In the genomic region with DNA sequence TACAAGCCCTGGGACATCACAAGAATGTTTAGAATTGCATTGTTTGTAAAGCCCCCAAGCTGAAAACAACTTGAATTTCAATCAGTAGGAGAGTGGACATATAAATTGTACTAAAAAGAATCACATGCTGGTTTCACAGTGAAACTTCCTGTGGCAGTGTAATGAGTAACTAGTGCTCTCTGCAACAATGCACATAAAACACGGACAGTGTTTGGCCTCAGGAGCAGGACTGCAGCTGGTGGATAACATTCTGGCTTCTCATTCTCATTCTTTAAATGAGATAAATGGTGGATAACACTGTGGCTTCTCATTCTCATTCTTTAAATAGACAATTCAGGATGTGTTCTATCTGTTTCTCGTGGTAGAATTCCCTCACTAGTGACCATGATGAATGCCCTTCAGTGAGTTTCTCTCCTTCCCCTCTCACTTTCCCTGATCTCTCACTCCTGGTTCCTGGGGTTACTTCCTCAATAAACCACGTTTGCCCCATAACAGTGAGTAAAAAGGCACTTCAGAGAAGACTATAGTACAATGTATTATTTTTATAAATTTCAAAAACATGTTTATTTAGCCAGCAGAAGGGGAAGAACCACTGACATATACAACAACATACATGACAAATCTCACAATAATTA, we compare ENCODE assay signal across 11 cellular contexts. TPM values are rescaled to one million over a fixed set of nuclear protein-coding genes. Genes with fewer than 3 reads are reported as not detected.
A peak's percentile ranks its signal among the peaks of the same experiment; 100 is the strongest.
DNase-seq lines count a peak whose midpoint lies in the region; ATAC-seq lines count a peak whose summit lies in the region.
"Had no signal": no experiment of that assay in that cellular context is flagged by ENCODE, and none has a peak within 500 bp of the region (broad histone marks: within the 10 kb centered on the region; RNA-seq: fewer than 3 reads in every experiment).

No MANE protein-coding gene starts in this region.

- H3K27me3 Mint-ChIP-seq in stimulated activated naive CD8-positive, alpha-beta T cell treated with anti-CD3 and anti-CD28 coated beads, Interleukin-15, amount 100 ng/mL, for 72 hours = peaks cover 27% of the 10 kb centered on the region
- H3K27me3 Mint-ChIP-seq in activated T-cell treated with anti-CD3 and anti-CD28 coated beads, Interleukin-2, amount 50 U/mL, for 72 hours (ENCODE audit: low read depth) = peaks cover 32% of the 10 kb centered on the region

- peak; percentile 64 for ATAC-seq in GM18502 (IDR thresholded peaks at IDR 0.05; ENCODE audit: poor library complexity, unreplicated experiment)
- peak; percentile 78 for ATAC-seq in GM21576 (IDR thresholded peaks at IDR 0.05; ENCODE audit: unreplicated experiment)
- ATAC-seq in HG03457 (IDR thresholded peaks at IDR 0.05; ENCODE audit: unreplicated experiment) = peak; percentile 97
- peak; percentile 91 for ATAC-seq in left colon
- no peak for ATAC-seq in stimulated activated naive CD8-positive, alpha-beta T cell treated with anti-CD3 and anti-CD28 coated beads, Interleukin-15, amount 100 ng/mL, for 72 hours
- no peak for ATAC-seq in activated naive CD4-positive, alpha-beta T cell treated with anti-CD3 and anti-CD28 coated beads, Interleukin-2, amount 50 U/mL, for 72 hours
- ATAC-seq in activated T-cell treated with anti-CD3 and anti-CD28 coated beads, Interleukin-2, amount 50 U/mL, for 72 hours (replicated peaks in 1 of 2) = no peak
- ATAC-seq in left ventricle myocardium superior = no peak

- H3K4me1 Mint-ChIP-seq in stimulated activated naive CD8-positive, alpha-beta T cell treated with anti-CD3 and anti-CD28 coated beads, Interleukin-15, amount 100 ng/mL, for 72 hours = no peaks in the 10 kb centered on the region
- H3K4me1 Mint-ChIP-seq in activated T-cell treated with anti-CD3 and anti-CD28 coated beads, Interleukin-2, amount 50 U/mL, for 72 hours (ENCODE audit: low read depth) = no peaks in the 10 kb centered on the region

- DNase-seq in left colon (peak in 1 of 2 donors; percentile 24), left ventricle myocardium superior (no peak)
- DNase-seq in stimulated activated naive CD8-positive, alpha-beta T cell treated with anti-CD3 and anti-CD28 coated beads, Interleukin-15, amount 100 ng/mL, for 72 hours = no peak
- no peak for DNase-seq in activated naive CD4-positive, alpha-beta T cell treated with anti-CD3 and anti-CD28 coated beads, Interleukin-2, amount 50 U/mL, for 72 hours (ENCODE audit: low spot score in 2 of 2)
- no peak for DNase-seq in activated T-cell treated with anti-CD3 and anti-CD28 coated beads, Interleukin-2, amount 50 U/mL, for 72 hours
- DNase-seq: WERI-Rb-1 had no signal

- intact Hi-C loops in left colon (cut with DNase I, micrococcal nuclease) = no loop called here
- intact Hi-C loops in left ventricle myocardium superior (cut with micrococcal nuclease) = no loop called here

- H3K36me3 Mint-ChIP-seq in activated naive CD4-positive, alpha-beta T cell treated with anti-CD3 and anti-CD28 coated beads, Interleukin-2, amount 50 U/mL, for 72 hours = peaks cover 0 to 6% of the 10 kb centered on the region in 2 donors
- peaks cover 2 to 3% of the 10 kb centered on the region in 2 donors for H3K36me3 Mint-ChIP-seq in activated T-cell treated with anti-CD3 and anti-CD28 coated beads, Interleukin-2, amount 50 U/mL, for 72 hours (ENCODE audit: insufficient read depth in 2 of 2)
- H3K36me3 Mint-ChIP-seq: activated naive CD8-positive, alpha-beta T cell had no signal

- H3K27ac Mint-ChIP-seq in stimulated activated naive CD8-positive, alpha-beta T cell treated with anti-CD3 and anti-CD28 coated beads, Interleukin-15, amount 100 ng/mL, for 72 hours = no peak overlapping the region
- no peak overlapping the region for H3K27ac Mint-ChIP-seq in activated naive CD4-positive, alpha-beta T cell treated with anti-CD3 and anti-CD28 coated beads, Interleukin-2, amount 50 U/mL, for 72 hours
- no peak overlapping the region for H3K27ac Mint-ChIP-seq in activated T-cell treated with anti-CD3 and anti-CD28 coated beads, Interleukin-2, amount 50 U/mL, for 72 hours
- H3K27ac Mint-ChIP-seq: activated naive CD8-positive, alpha-beta T cell had no signal

- peaks cover 16 to 42% of the 10 kb centered on the region in 2 donors for H3K9me3 Mint-ChIP-seq in stimulated activated naive CD8-positive, alpha-beta T cell treated with anti-CD3 and anti-CD28 coated beads, Interleukin-15, amount 100 ng/mL, for 72 hours
- H3K9me3 Mint-ChIP-seq in activated naive CD4-positive, alpha-beta T cell treated with anti-CD3 and anti-CD28 coated beads, Interleukin-2, amount 50 U/mL, for 72 hours = peaks cover 6 to 17% of the 10 kb centered on the region in 2 donors
- peaks cover 6 to 7% of the 10 kb centered on the region in 2 donors for H3K9me3 Mint-ChIP-seq in activated T-cell treated with anti-CD3 and anti-CD28 coated beads, Interleukin-2, amount 50 U/mL, for 72 hours

- no peak overlapping the region for H3K4me3 Mint-ChIP-seq in stimulated activated naive CD8-positive, alpha-beta T cell treated with anti-CD3 and anti-CD28 coated beads, Interleukin-15, amount 100 ng/mL, for 72 hours
- no peak overlapping the region for H3K4me3 Mint-ChIP-seq in activated T-cell treated with anti-CD3 and anti-CD28 coated beads, Interleukin-2, amount 50 U/mL, for 72 hours
- H3K4me3 Mint-ChIP-seq: activated naive CD8-positive, alpha-beta T cell had no signal

RNA-seq across cellular contexts. Expression of a gene that starts 59.9 kb away (rescaled TPM):
- total RNA-seq in left colon = not detected
- not detected for total RNA-seq in activated naive CD4-positive, alpha-beta T cell treated with anti-CD3 and anti-CD28 coated beads, Interleukin-2, amount 50 U/mL, for 72 hours
- not detected for total RNA-seq in activated T-cell treated with anti-CD3 and anti-CD28 coated beads, Interleukin-2, amount 50 U/mL, for 72 hours
- not detected for total RNA-seq in left ventricle myocardium superior
- total RNA-seq: skeletal muscle tissue had no signal

Comparison
In these comparisons a context has a peak if more than half of its experiments do, and no peak if none do; other contexts are left out.
1. ATAC-seq: peak in GM18502 (single experiment), GM21576 (single experiment), HG03457 (single experiment) and left colon (single experiment); none in stimulated activated naive CD8-positive, alpha-beta T cell treated with anti-CD3 and anti-CD28 coated beads, Interleukin-15, amount 100 ng/mL, for 72 hours (single experiment), activated naive CD4-positive, alpha-beta T cell treated with anti-CD3 and anti-CD28 coated beads, Interleukin-2, amount 50 U/mL, for 72 hours (0 of 2), activated T-cell treated with anti-CD3 and anti-CD28 coated beads, Interleukin-2, amount 50 U/mL, for 72 hours (0 of 2) and left ventricle myocardium superior (single experiment).